ENCODE assay signal across 27 cellular contexts in genomic region chr13:47049276-47049989, GRCh38.
"Had no signal": no experiment of that assay in that cellular context is flagged by ENCODE, and none has a peak within 500 bp of the region (broad histone marks: within the 10 kb centered on the region; RNA-seq: fewer than 3 reads in every experiment).

No MANE protein-coding gene starts in this region.

- H3K36me3 ChIP-seq: cardiac muscle cell, gastroesophageal sphincter, left ventricle myocardium inferior, right atrium auricular region, upper lobe of left lung had no signal

- H3K4me1 ChIP-seq: body of pancreas, left ventricle myocardium inferior, psoas muscle, right atrium auricular region, upper lobe of left lung had no signal

- H3K36me3 Mint-ChIP-seq: activated CD8-positive, alpha-beta memory T cell treated with anti-CD3 and anti-CD28 coated beads, Interleukin-2, amount 10 ng/mL, durations not matched to agents 7 days and 5 days; activated naive CD4-positive, alpha-beta T cell treated with anti-CD3 and anti-CD28 coated beads, Interleukin-2, amount 10 ng/mL, durations not matched to agents 7 days and 5 days; T-cell had no signal

- H3K27ac ChIP-seq: cardiac muscle cell, gastroesophageal sphincter, left ventricle myocardium inferior, psoas muscle, right atrium auricular region, upper lobe of left lung, VCaP had no signal

- H3K9me3 Mint-ChIP-seq: activated CD4-positive, alpha-beta T cell treated with anti-CD3 and anti-CD28 coated beads, Interleukin-2, amount 10 ng/mL, durations not matched to agents 7 days and 5 days; activated CD8-positive, alpha-beta T cell treated with anti-CD3 and anti-CD28 coated beads for 36 hours; activated naive CD4-positive, alpha-beta T cell treated with anti-CD3 and anti-CD28 coated beads, Interleukin-2, amount 10 ng/mL, durations not matched to agents 7 days and 5 days; T-cell; T-helper 2 cell treated with Interferon-gamma antibody and Interleukin-4, amounts not matched to agents 5 μg/mL and 100 μg/mL, for 36 hours had no signal

- H3K27me3 ChIP-seq: body of pancreas, cardiac muscle cell, gastroesophageal sphincter, right atrium auricular region, upper lobe of left lung had no signal

- H3K4me3 Mint-ChIP-seq: activated CD4-positive, alpha-beta T cell treated with anti-CD3 and anti-CD28 coated beads, Interleukin-2, amount 10 ng/mL, durations not matched to agents 7 days and 5 days; activated CD8-positive, alpha-beta memory T cell treated with anti-CD3 and anti-CD28 coated beads, Interleukin-2, amount 10 ng/mL, durations not matched to agents 7 days and 5 days; activated CD8-positive, alpha-beta T cell treated with anti-CD3 and anti-CD28 coated beads for 36 hours; activated naive CD4-positive, alpha-beta T cell treated with anti-CD3 and anti-CD28 coated beads, Interleukin-2, amount 10 ng/mL, durations not matched to agents 7 days and 5 days; dendritic cell treated with granulocyte-macrophage colony-stimulating factor and Interleukin-4, amounts not matched to agents 40 ng/mL and 50 ng/mL, for 4 days; T-cell; T-helper 2 cell treated with Interferon-gamma antibody and Interleukin-4, amounts not matched to agents 5 μg/mL and 100 μg/mL, for 36 hours had no signal

- H3K4me1 Mint-ChIP-seq: activated CD4-positive, alpha-beta T cell treated with anti-CD3 and anti-CD28 coated beads, Interleukin-2, amount 10 ng/mL, durations not matched to agents 7 days and 5 days; activated CD8-positive, alpha-beta memory T cell treated with anti-CD3 and anti-CD28 coated beads, Interleukin-2, amount 10 ng/mL, durations not matched to agents 7 days and 5 days; activated naive CD4-positive, alpha-beta T cell treated with anti-CD3 and anti-CD28 coated beads, Interleukin-2, amount 10 ng/mL, durations not matched to agents 7 days and 5 days; T-cell had no signal

- H3K9me3 ChIP-seq: body of pancreas, gastroesophageal sphincter, left ventricle myocardium inferior, mucosa of descending colon, psoas muscle, right atrium auricular region, upper lobe of left lung had no signal

- ATAC-seq: activated CD8-positive, alpha-beta memory T cell treated with anti-CD3 and anti-CD28 coated beads, Interleukin-2, amount 10 ng/mL, durations not matched to agents 7 days and 5 days; activated CD8-positive, alpha-beta T cell treated with anti-CD3 and anti-CD28 coated beads for 36 hours; body of pancreas; gastroesophageal sphincter; mucosa of descending colon; psoas muscle; stimulated activated naive CD8-positive, alpha-beta T cell treated with anti-CD3 and anti-CD28 coated beads, Interleukin-15, Interleukin-2, amounts not matched to agents 100 U/mL and 50 U/mL, for 24 hours; T-cell had no signal

- H3K27me3 Mint-ChIP-seq: activated CD8-positive, alpha-beta memory T cell treated with anti-CD3 and anti-CD28 coated beads, Interleukin-2, amount 10 ng/mL, durations not matched to agents 7 days and 5 days; activated CD8-positive, alpha-beta T cell treated with anti-CD3 and anti-CD28 coated beads for 36 hours; activated naive CD4-positive, alpha-beta T cell treated with anti-CD3 and anti-CD28 coated beads, Interleukin-2, amount 10 ng/mL, durations not matched to agents 7 days and 5 days; dendritic cell treated with granulocyte-macrophage colony-stimulating factor and Interleukin-4, amounts not matched to agents 40 ng/mL and 50 ng/mL, for 4 days had no signal

- H3K27ac Mint-ChIP-seq: activated CD4-positive, alpha-beta T cell treated with anti-CD3 and anti-CD28 coated beads, Interleukin-2, amount 10 ng/mL, durations not matched to agents 7 days and 5 days; activated CD8-positive, alpha-beta memory T cell treated with anti-CD3 and anti-CD28 coated beads, Interleukin-2, amount 10 ng/mL, durations not matched to agents 7 days and 5 days; activated CD8-positive, alpha-beta T cell treated with anti-CD3 and anti-CD28 coated beads for 36 hours; activated naive CD4-positive, alpha-beta T cell treated with anti-CD3 and anti-CD28 coated beads, Interleukin-2, amount 10 ng/mL, durations not matched to agents 7 days and 5 days; dendritic cell treated with granulocyte-macrophage colony-stimulating factor and Interleukin-4, amounts not matched to agents 40 ng/mL and 50 ng/mL, for 4 days; T-cell; T-helper 2 cell treated with Interferon-gamma antibody and Interleukin-4, amounts not matched to agents 5 μg/mL and 100 μg/mL, for 36 hours had no signal

- H3K4me3 ChIP-seq: body of pancreas, cardiac muscle cell, gastroesophageal sphincter, left ventricle myocardium inferior, mucosa of descending colon, psoas muscle, right atrium auricular region, upper lobe of left lung had no signal

- DNase-seq: activated CD4-positive, alpha-beta T cell treated with anti-CD3 and anti-CD28 coated beads, Interleukin-2, amount 10 ng/mL, durations not matched to agents 7 days and 5 days; activated CD4-positive, CD25-positive, alpha-beta regulatory T cell treated with anti-CD3 and anti-CD28 coated beads, Interleukin-2, amount 50 U/mL, for 72 hours; activated CD8-positive, alpha-beta memory T cell treated with anti-CD3 and anti-CD28 coated beads, Interleukin-2, amount 10 ng/mL, durations not matched to agents 7 days and 5 days; activated CD8-positive, alpha-beta T cell treated with anti-CD3 and anti-CD28 coated beads for 36 hours; activated effector memory CD4-positive, alpha-beta T cell treated with anti-CD3 and anti-CD28 coated beads, Interleukin-2, amount 50 U/mL, for 16 hours; activated naive CD4-positive, alpha-beta T cell treated with anti-CD3 and anti-CD28 coated beads, Interleukin-2, amount 10 ng/mL, durations not matched to agents 7 days and 5 days; activated T-cell treated with anti-CD3 and anti-CD28 coated beads for 4 hours; amygdala; body of pancreas; effector CD4-positive, alpha-beta T cell; head of caudate nucleus; hypothalamus; left ventricle myocardium inferior; mammary epithelial cell; mucosa of descending colon; psoas muscle; stimulated activated CD4-positive, alpha-beta T cell treated with anti-CD3 and anti-CD28 coated beads, Interleukin-12 subunit alpha, Interleukin-12 subunit beta, amount 100 ng/mL, for 4 hours; stimulated activated CD4-positive, alpha-beta T cell treated with anti-CD3 and anti-CD28 coated beads, Interleukin-4, amount 100 ng/mL, for 4 hours; stimulated activated naive CD8-positive, alpha-beta T cell treated with anti-CD3 and anti-CD28 coated beads, Interleukin-15, Interleukin-2, amounts not matched to agents 100 U/mL and 50 U/mL, for 24 hours; T-cell; upper lobe of left lung had no signal
